In the genomic region with DNA sequence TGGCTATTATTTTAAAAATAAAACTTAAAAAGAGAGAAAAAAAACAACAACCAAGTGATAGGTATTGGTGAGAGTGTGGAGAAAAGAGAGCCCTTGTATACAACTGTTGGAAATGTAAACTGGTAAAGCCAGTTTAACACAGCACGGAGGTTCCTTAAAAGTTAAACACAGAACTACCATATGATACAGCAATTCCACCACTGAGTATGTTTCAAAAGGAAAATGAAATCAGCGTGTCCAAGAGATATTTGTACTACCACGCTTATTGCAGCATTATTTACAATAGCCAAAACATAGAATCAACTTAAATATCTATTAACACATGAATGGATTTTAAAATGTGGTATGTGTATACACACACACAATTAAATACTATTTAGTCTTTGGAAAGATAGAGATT, we compare ENCODE assay signal across 10 cellular contexts. TPM values are rescaled to one million over a fixed set of nuclear protein-coding genes. Genes with fewer than 3 reads are reported as not detected.
DNase-seq lines count a peak whose midpoint lies in the region; ATAC-seq and TF ChIP-seq lines count a peak whose summit lies in the region.
"Had no signal": no experiment of that assay in that cellular context is flagged by ENCODE, and none has a peak within 500 bp of the region (broad histone marks: within the 10 kb centered on the region; RNA-seq: fewer than 3 reads in every experiment).

No MANE protein-coding gene starts in this region.

- H3K9me3 Mint-ChIP-seq in WTC11, result peaks cover 19% of the 10 kb centered on the region
- H3K9me3 Mint-ChIP-seq: activated CD4-positive, alpha-beta T cell treated with anti-CD3 and anti-CD28 coated beads, Interleukin-2, amount 10 ng/mL, durations not matched to agents 24 days and 14 days had no signal

- H3K4me1 Mint-ChIP-seq in WTC11, result peaks cover 60% of the 10 kb centered on the region
- H3K4me1 Mint-ChIP-seq: activated CD4-positive, alpha-beta T cell treated with anti-CD3 and anti-CD28 coated beads, Interleukin-2, amount 10 ng/mL, durations not matched to agents 24 days and 14 days had no signal

- TF ChIP-seq CTCF in WTC11 (IDR thresholded peaks at IDR 0.05) (no peak), foreskin keratinocyte (conservative IDR thresholded peaks at IDR 0.05) (no peak), PC-9 (conservative IDR thresholded peaks at IDR 0.05) (no peak)

- peak overlapping the region; percentile 49 for H3K4me3 ChIP-seq in skeletal muscle cell (ENCODE audit: low read depth, low read length)
- H3K4me3 ChIP-seq in PC-9, result no peak overlapping the region

- peak overlapping the region; percentile 83 for H3K4me3 Mint-ChIP-seq in WTC11
- H3K4me3 Mint-ChIP-seq: activated CD4-positive, alpha-beta T cell treated with anti-CD3 and anti-CD28 coated beads, Interleukin-2, amount 10 ng/mL, durations not matched to agents 24 days and 14 days had no signal

- intact Hi-C loops in PC-9 (cut with micrococcal nuclease; ENCODE audit: unreplicated experiment), result no loop called here

- H3F3A ChIP-seq in PC-9 (ENCODE audit: insufficient read depth, low read depth), result no peaks in the 10 kb centered on the region

- H4K20me1 ChIP-seq in PC-9 (ENCODE audit: insufficient read depth), result no peaks in the 10 kb centered on the region

- H3K4me1 ChIP-seq in foreskin keratinocyte, result peaks cover 21% of the 10 kb centered on the region
- no peaks in the 10 kb centered on the region for H3K4me1 ChIP-seq in PC-9 (replicated peaks; ENCODE audit: insufficient read depth)

- CTCF ChIA-PET in WTC11 (lab: Charles Lee) (no interaction called here), PC-9 (lab: Charles Lee) (no interaction called here)

- H3K9me3 ChIP-seq in PC-9 (ENCODE audit: insufficient read depth, low read depth), result no peaks in the 10 kb centered on the region

- peaks cover 29% of the 10 kb centered on the region for H3K36me3 Mint-ChIP-seq in WTC11

- no peak overlapping the region for H3K4me2 ChIP-seq in PC-9

- DNase-seq in SIG-M5 treated with dmso at 0.1 percent for 504 hours (lab: John Stamatoyannopoulos, UW; ENCODE audit: unreplicated experiment) (peak; percentile 6), SIG-M5 (lab: John Stamatoyannopoulos, UW) (no peak), WTC11 (ENCODE audit: low spot score) (no peak), foreskin keratinocyte (peak; percentile 29 to 59), skeletal muscle cell (ENCODE audit: low read depth) (no peak), PC-9 (no peak), superior temporal gyrus (ENCODE audit: extremely low spot score) (no peak)
- DNase-seq: activated CD4-positive, alpha-beta T cell treated with anti-CD3 and anti-CD28 coated beads, Interleukin-2, amount 10 ng/mL, durations not matched to agents 24 days and 14 days; SHP77 treated with DMSO at 0.1 percent for 48 hours had no signal

- no peaks in the 10 kb centered on the region for H3K79me2 ChIP-seq in PC-9 (ENCODE audit: low read depth)

- ATAC-seq in WTC11 (no peak), foreskin keratinocyte (peak; percentile 55), HG03025 (IDR thresholded peaks at IDR 0.05; ENCODE audit: low FRiP score, unreplicated experiment) (no peak)

- BruUV-seq in PC-9 (replicated peaks; lab: Mats Ljungman, UMichigan), result no TSS peak

- POLR2A ChIA-PET in WTC11 (lab: Charles Lee) (no interaction called here), PC-9 (lab: Charles Lee; ENCODE audit: unreplicated experiment) (no interaction called here)

- no peaks in the 10 kb centered on the region; the same call in 1 of the 2 replicates for H3K27me3 Mint-ChIP-seq in WTC11 (ENCODE audit: low read depth)
- H3K27me3 Mint-ChIP-seq: activated CD4-positive, alpha-beta T cell treated with anti-CD3 and anti-CD28 coated beads, Interleukin-2, amount 10 ng/mL, durations not matched to agents 24 days and 14 days had no signal

- peak overlapping the region; percentile 91 for H3K27ac Mint-ChIP-seq in WTC11
- H3K27ac Mint-ChIP-seq: activated CD4-positive, alpha-beta T cell treated with anti-CD3 and anti-CD28 coated beads, Interleukin-2, amount 10 ng/mL, durations not matched to agents 24 days and 14 days had no signal

- H3K27ac ChIP-seq in foreskin keratinocyte, result peak overlapping the region; percentile 64
- no peak overlapping the region for H3K27ac ChIP-seq in PC-9

- no peak overlapping the region for H2AFZ ChIP-seq in PC-9

- no peaks in the 10 kb centered on the region for H3K9me2 ChIP-seq in PC-9 (ENCODE audit: insufficient read depth)

- H3K27me3 ChIP-seq in foreskin keratinocyte, result no peaks in the 10 kb centered on the region
- no peaks in the 10 kb centered on the region for H3K27me3 ChIP-seq in PC-9 (ENCODE audit: insufficient read depth, low read depth)

- H3K36me3 ChIP-seq in PC-9 (ENCODE audit: low read depth), result no peaks in the 10 kb centered on the region

TF ChIP-seq in WTC11, 78 proteins besides CTCF, POLR2A, EP300 and RAD21:
- TF ChIP-seq, protein P1, sequence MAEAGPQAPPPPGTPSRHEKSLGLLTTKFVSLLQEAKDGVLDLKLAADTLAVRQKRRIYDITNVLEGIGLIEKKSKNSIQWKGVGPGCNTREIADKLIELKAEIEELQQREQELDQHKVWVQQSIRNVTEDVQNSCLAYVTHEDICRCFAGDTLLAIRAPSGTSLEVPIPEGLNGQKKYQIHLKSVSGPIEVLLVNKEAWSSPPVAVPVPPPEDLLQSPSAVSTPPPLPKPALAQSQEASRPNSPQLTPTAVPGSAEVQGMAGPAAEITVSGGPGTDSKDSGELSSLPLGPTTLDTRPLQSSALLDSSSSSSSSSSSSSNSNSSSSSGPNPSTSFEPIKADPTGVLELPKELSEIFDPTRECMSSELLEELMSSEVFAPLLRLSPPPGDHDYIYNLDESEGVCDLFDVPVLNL (CRISPR knock-in tag; IDR thresholded peaks at IDR 0.05; ENCODE audit: borderline replicate concordance, low read depth), result no peak
- TF ChIP-seq, protein P2, sequence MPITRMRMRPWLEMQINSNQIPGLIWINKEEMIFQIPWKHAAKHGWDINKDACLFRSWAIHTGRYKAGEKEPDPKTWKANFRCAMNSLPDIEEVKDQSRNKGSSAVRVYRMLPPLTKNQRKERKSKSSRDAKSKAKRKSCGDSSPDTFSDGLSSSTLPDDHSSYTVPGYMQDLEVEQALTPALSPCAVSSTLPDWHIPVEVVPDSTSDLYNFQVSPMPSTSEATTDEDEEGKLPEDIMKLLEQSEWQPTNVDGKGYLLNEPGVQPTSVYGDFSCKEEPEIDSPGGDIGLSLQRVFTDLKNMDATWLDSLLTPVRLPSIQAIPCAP (CRISPR knock-in tag; IDR thresholded peaks at IDR 0.05), result no peak
- TF ChIP-seq GTF2I (CRISPR knock-in tag; conservative IDR thresholded peaks at IDR 0.05), result no peak
- no peak for TF ChIP-seq ESRRA (CRISPR knock-in tag; IDR thresholded peaks at IDR 0.05; ENCODE audit: borderline replicate concordance)
- TF ChIP-seq, protein P3, sequence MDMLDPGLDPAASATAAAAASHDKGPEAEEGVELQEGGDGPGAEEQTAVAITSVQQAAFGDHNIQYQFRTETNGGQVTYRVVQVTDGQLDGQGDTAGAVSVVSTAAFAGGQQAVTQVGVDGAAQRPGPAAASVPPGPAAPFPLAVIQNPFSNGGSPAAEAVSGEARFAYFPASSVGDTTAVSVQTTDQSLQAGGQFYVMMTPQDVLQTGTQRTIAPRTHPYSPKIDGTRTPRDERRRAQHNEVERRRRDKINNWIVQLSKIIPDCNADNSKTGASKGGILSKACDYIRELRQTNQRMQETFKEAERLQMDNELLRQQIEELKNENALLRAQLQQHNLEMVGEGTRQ (CRISPR knock-in tag; IDR thresholded peaks at IDR 0.05), result no peak
- no peak for TF ChIP-seq FOXP1 (CRISPR knock-in tag; IDR thresholded peaks at IDR 0.05; ENCODE audit: borderline replicate concordance)
- TF ChIP-seq, protein P4, sequence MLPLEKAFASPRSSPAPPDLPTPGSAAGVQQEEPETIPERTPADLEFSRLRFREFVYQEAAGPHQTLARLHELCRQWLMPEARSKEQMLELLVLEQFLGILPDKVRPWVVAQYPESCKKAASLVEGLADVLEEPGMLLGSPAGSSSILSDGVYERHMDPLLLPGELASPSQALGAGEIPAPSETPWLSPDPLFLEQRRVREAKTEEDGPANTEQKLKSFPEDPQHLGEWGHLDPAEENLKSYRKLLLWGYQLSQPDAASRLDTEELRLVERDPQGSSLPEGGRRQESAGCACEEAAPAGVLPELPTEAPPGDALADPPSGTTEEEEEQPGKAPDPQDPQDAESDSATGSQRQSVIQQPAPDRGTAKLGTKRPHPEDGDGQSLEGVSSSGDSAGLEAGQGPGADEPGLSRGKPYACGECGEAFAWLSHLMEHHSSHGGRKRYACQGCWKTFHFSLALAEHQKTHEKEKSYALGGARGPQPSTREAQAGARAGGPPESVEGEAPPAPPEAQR (CRISPR knock-in tag; IDR thresholded peaks at IDR 0.05), result no peak
- TF ChIP-seq NR2C2 (CRISPR knock-in tag; IDR thresholded peaks at IDR 0.05), result no peak
- TF ChIP-seq SOX15 (CRISPR knock-in tag; IDR thresholded peaks at IDR 0.05), result no peak
- TF ChIP-seq, protein P5, sequence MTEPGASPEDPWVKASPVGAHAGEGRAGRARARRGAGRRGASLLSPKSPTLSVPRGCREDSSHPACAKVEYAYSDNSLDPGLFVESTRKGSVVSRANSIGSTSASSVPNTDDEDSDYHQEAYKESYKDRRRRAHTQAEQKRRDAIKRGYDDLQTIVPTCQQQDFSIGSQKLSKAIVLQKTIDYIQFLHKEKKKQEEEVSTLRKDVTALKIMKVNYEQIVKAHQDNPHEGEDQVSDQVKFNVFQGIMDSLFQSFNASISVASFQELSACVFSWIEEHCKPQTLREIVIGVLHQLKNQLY (CRISPR knock-in tag; IDR thresholded peaks at IDR 0.05), result no peak

RNA-seq across cellular contexts. Expression of a gene that starts 1.1 kb away (rescaled TPM):
- total RNA-seq in WTC11 (2021) (0.69 to 1.6 TPM (median 1.0 TPM) in 3 replicates), foreskin keratinocyte (0.20 and 0.25 TPM in 2 replicates), PC-9 (2021) (0.15 TPM in 1 of 2 replicates, not detected in the other)
- 0.08 and 0.13 TPM in 2 replicates for polyA plus RNA-seq in foreskin keratinocyte
- total RNA-seq: activated CD4-positive, alpha-beta T cell treated with anti-CD3 and anti-CD28 coated beads, Interleukin-2, amount 10 ng/mL, durations not matched to agents 24 days and 14 days had no signal

Comparison
In these comparisons a context has a peak if more than half of its experiments do, and no peak if none do; other contexts are left out.
1. DNase-seq: peak in SIG-M5 treated with dmso at 0.1 percent for 504 hours (single experiment) and foreskin keratinocyte (2 of 2); none in SIG-M5 (single experiment), WTC11 (single experiment), skeletal muscle cell (single experiment), PC-9 (0 of 2) and superior temporal gyrus (single experiment).